ENCODE assay signal across 1 cellular context in genomic region chr9:107471562-107471961, GRCh38.
TF ChIP-seq lines count a peak whose summit lies in the region.

No MANE protein-coding gene starts in this region.

TF ChIP-seq in WTC11, 78 proteins besides CTCF, POLR2A, EP300 and RAD21 (continued from another document):
- TF ChIP-seq E2F5 (CRISPR knock-in tag; IDR thresholded peaks at IDR 0.05), result no peak
- TF ChIP-seq ZNF512 (CRISPR knock-in tag; IDR thresholded peaks at IDR 0.05; ENCODE audit: borderline replicate concordance), result no peak
- no peak for TF ChIP-seq NR1H2 (CRISPR knock-in tag; IDR thresholded peaks at IDR 0.05)
- no peak for TF ChIP-seq STAT6 (CRISPR knock-in tag; conservative IDR thresholded peaks at IDR 0.05; ENCODE audit: low read depth)
- no peak for TF ChIP-seq ZBTB43 (CRISPR knock-in tag; IDR thresholded peaks at IDR 0.05)
- TF ChIP-seq MAX (CRISPR knock-in tag; IDR thresholded peaks at IDR 0.05), result no peak
- TF ChIP-seq IRF2 (CRISPR knock-in tag; IDR thresholded peaks at IDR 0.05; ENCODE audit: borderline replicate concordance, low read depth), result no peak
- no peak for TF ChIP-seq GRHL2 (CRISPR knock-in tag; IDR thresholded peaks at IDR 0.05; ENCODE audit: insufficient replicate concordance, severe bottlenecking)
- TF ChIP-seq SP1 (CRISPR knock-in tag; conservative IDR thresholded peaks at IDR 0.05), result no peak
- no peak for TF ChIP-seq FOXK1 (CRISPR knock-in tag; IDR thresholded peaks at IDR 0.05)
- no peak for TF ChIP-seq PREB (CRISPR knock-in tag; IDR thresholded peaks at IDR 0.05; ENCODE audit: borderline replicate concordance)
- no peak for TF ChIP-seq SMAD3 (CRISPR knock-in tag; IDR thresholded peaks at IDR 0.05; ENCODE audit: borderline replicate concordance)
- no peak for TF ChIP-seq ZNF232 (CRISPR knock-in tag; IDR thresholded peaks at IDR 0.05)
- TF ChIP-seq ARID4B (CRISPR knock-in tag; IDR thresholded peaks at IDR 0.05; ENCODE audit: borderline replicate concordance), result no peak
- TF ChIP-seq AR (CRISPR knock-in tag; IDR thresholded peaks at IDR 0.05), result no peak
TF ChIP-seq in WTC11: peak in this region for 0.
